9 cellular contexts compared by ENCODE assay signal in the genomic region with DNA sequence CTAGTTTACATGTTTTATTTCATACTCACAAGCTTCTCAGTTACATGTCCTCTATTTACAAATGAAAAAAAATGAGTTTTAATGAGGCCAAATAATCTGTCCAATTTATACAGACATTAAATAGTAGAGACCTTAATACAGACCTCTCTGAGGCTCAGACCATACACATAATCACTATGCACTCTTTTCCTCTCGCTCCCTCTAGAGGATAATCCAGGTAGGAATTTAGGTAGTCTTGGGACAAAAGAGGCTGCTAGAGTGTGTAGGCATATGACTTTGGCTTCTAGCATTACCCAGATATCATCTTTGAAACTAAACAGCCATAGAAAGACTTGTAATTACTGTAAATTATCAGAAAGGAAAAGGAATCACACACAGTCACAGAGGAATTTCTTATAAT.
DNase-seq lines count a peak whose midpoint lies in the region; ATAC-seq, FAIRE-seq and TF ChIP-seq lines count a peak whose summit lies in the region.
"Had no signal": no experiment of that assay in that cellular context is flagged by ENCODE, and none has a peak within 500 bp of the region (broad histone marks: within the 10 kb centered on the region; RNA-seq: fewer than 3 reads in every experiment).

No MANE protein-coding gene starts in this region.

- peak; percentile 23 for TF ChIP-seq CTCF in GM12873 (IDR thresholded peaks at IDR 0.05; ENCODE audit: insufficient read depth, low read depth, low read length, missing control alignments)

- peak; percentile 65 for FAIRE-seq in RCC 7860 (lab: Jason Lieb, UNC)

- ATAC-seq in HG03280 (IDR thresholded peaks at IDR 0.05; ENCODE audit: unreplicated experiment) (no peak), HG02763 (IDR thresholded peaks at IDR 0.05; ENCODE audit: unreplicated experiment) (no peak)
- ATAC-seq: right cardiac atrium had no signal

- DNase-seq in A172 (ENCODE audit: low spot score) (peak; percentile 58), RCC 7860 (ENCODE audit: low spot score) (peak; percentile 51), fibroblast of the conjunctiva (ENCODE audit: low read depth) (peak; percentile 5), NCI-H2196 treated with DMSO at 0.1 percent for 48 hours (lab: John Stamatoyannopoulos, UW; ENCODE audit: unreplicated experiment) (no peak)
- no peak for DNase-seq in stimulated activated CD4-positive, alpha-beta T cell treated with anti-CD3 and anti-CD28 coated beads, Interleukin-2, amount 100 ng/mL, for 24 hours
- DNase-seq: right cardiac atrium had no signal

Comparison
In these comparisons a context has a peak if more than half of its experiments do, and no peak if none do; other contexts are left out.
1. DNase-seq: peak in A172 (single experiment), RCC 7860 (single experiment) and fibroblast of the conjunctiva (single experiment); none in stimulated activated CD4-positive, alpha-beta T cell treated with anti-CD3 and anti-CD28 coated beads, Interleukin-2, amount 100 ng/mL, for 24 hours (0 of 2) and NCI-H2196 treated with DMSO at 0.1 percent for 48 hours (single experiment).